In genomic region chr12:105723534-105723933, GRCh38 we compare ENCODE assay signal across 2 cellular contexts.
TF ChIP-seq lines count a peak whose summit lies in the region.

No MANE protein-coding gene starts in this region.

TF ChIP-seq in A549, 52 proteins besides CTCF, POLR2A, EP300 and RAD21:
- TF ChIP-seq MAFK (IDR thresholded peaks at IDR 0.05; ENCODE audit: partially characterized antibody) (peak; percentile 86), SREBF2 (IDR thresholded peaks at IDR 0.05) (no peak)
TF ChIP-seq in A549: peak in this region for 1.

TF ChIP-seq in IMR-90, 13 proteins besides CTCF, POLR2A, EP300 and RAD21 (continued from another document):
- peak; percentile 62; the same call in 1 of the 2 replicates for TF ChIP-seq MAFK (IDR thresholded peaks at IDR 0.05; ENCODE audit: low read depth, low read length)
- no peak for TF ChIP-seq BHLHE40 (IDR thresholded peaks at IDR 0.05; ENCODE audit: low read depth, low read length)
